In genomic region chr6:151808331-151809241, GRCh38 we compare ENCODE assay signal across 8 cellular contexts. TPM values are rescaled to one million over a fixed set of nuclear protein-coding genes. Genes with fewer than 3 reads are reported as not detected.
DNase-seq lines count a peak whose midpoint lies in the region; ATAC-seq and TF ChIP-seq lines count a peak whose summit lies in the region.

No MANE protein-coding gene starts in this region.

- peaks cover 12% of the 10 kb centered on the region for H3K4me1 Mint-ChIP-seq in CD8-positive, alpha-beta T cell (ENCODE audit: low read depth)
- H3K4me1 Mint-ChIP-seq in osteocyte (ENCODE audit: unreplicated experiment), result peaks cover 13% of the 10 kb centered on the region

- H3K9me3 Mint-ChIP-seq in CD8-positive, alpha-beta T cell, result no peaks in the 10 kb centered on the region
- H3K9me3 Mint-ChIP-seq in osteocyte (ENCODE audit: unreplicated experiment), result no peaks in the 10 kb centered on the region

- TF ChIP-seq POLR2A in esophagus squamous epithelium (IDR thresholded peaks at IDR 0.05), result no peak

- no peaks in the 10 kb centered on the region for H3K9me3 ChIP-seq in CD8-positive, alpha-beta T cell (ENCODE audit: low read length)
- H3K9me3 ChIP-seq in esophagus squamous epithelium, result no peaks in the 10 kb centered on the region

- POLR2A ChIA-PET in CD8-positive, alpha-beta T cell (lab: Charles Lee), result no interaction called here

- H3K36me3 Mint-ChIP-seq in CD8-positive, alpha-beta T cell, result no peaks in the 10 kb centered on the region
- H3K36me3 Mint-ChIP-seq in osteocyte (ENCODE audit: unreplicated experiment), result peaks cover 2% of the 10 kb centered on the region

- WGBS in esophagus squamous epithelium, 2 donors, result 18 to 38% methylated on average over 23 to 39 of the region's 67 CpGs

- no peak overlapping the region for H3K4me3 ChIP-seq in CD8-positive, alpha-beta T cell (ENCODE audit: low read depth, low read length)
- H3K4me3 ChIP-seq in esophagus squamous epithelium, result peak overlapping the region; percentile 34 to 63 (median 42)

- intact Hi-C loops in CD8-positive, alpha-beta T cell (cut with DNase I, micrococcal nuclease), result no loop called here
- intact Hi-C loops in esophagus squamous epithelium (cut with DNase I), result no loop called here

- H3K27ac ChIP-seq in CD8-positive, alpha-beta T cell (ENCODE audit: low read depth, low read length), result no peak overlapping the region
- H3K27ac ChIP-seq in esophagus squamous epithelium, result peak overlapping the region in 1 of 4 donors; percentile 3

- no peaks in the 10 kb centered on the region for H3K36me3 ChIP-seq in CD8-positive, alpha-beta T cell (ENCODE audit: insufficient read depth, low read length)
- no peaks in the 10 kb centered on the region for H3K36me3 ChIP-seq in esophagus squamous epithelium

- H3K27me3 ChIP-seq in CD8-positive, alpha-beta T cell (ENCODE audit: insufficient read depth, low read length), result peaks cover 9% of the 10 kb centered on the region
- peaks cover 0 to 83% (median 1%) of the 10 kb centered on the region in 4 donors for H3K27me3 ChIP-seq in esophagus squamous epithelium

- H3K27me3 Mint-ChIP-seq in CD8-positive, alpha-beta T cell (ENCODE audit: low read depth), result peaks cover 43% of the 10 kb centered on the region
- peaks cover 74% of the 10 kb centered on the region for H3K27me3 Mint-ChIP-seq in osteocyte (ENCODE audit: unreplicated experiment)

- TF ChIP-seq CTCF in CD8-positive, alpha-beta T cell (IDR thresholded peaks at IDR 0.05), result no peak
- TF ChIP-seq CTCF in esophagus squamous epithelium (IDR thresholded peaks at IDR 0.05) (no peak), osteocyte (IDR thresholded peaks at IDR 0.05) (no peak)

- DNase-seq in CD8-positive, alpha-beta T cell, result no peak
- DNase-seq in NCI-H1105 (lab: John Stamatoyannopoulos, UW) (peak; percentile 39), esophagus squamous epithelium (lab: John Stamatoyannopoulos, UW) (no peak), osteocyte (ENCODE audit: extremely low spot score, unreplicated experiment) (no peak), NOMO-1 treated with dmso at 0.1 percent for 144 hours (lab: John Stamatoyannopoulos, UW; ENCODE audit: unreplicated experiment) (no peak), left lobe of liver (ENCODE audit: low spot score) (no peak), COLO829 (ENCODE audit: low spot score) (no peak)

- H3K4me1 ChIP-seq in CD8-positive, alpha-beta T cell (ENCODE audit: insufficient read depth, low read length), result no peaks in the 10 kb centered on the region
- H3K4me1 ChIP-seq in esophagus squamous epithelium, result peaks cover 11 to 38% (median 11%) of the 10 kb centered on the region in 3 donors

- no peak for ATAC-seq in CD8-positive, alpha-beta T cell
- no peak for ATAC-seq in left lobe of liver
- no peak for ATAC-seq in GM21423 (IDR thresholded peaks at IDR 0.05; ENCODE audit: unreplicated experiment)

- no peak overlapping the region for H3K27ac Mint-ChIP-seq in CD8-positive, alpha-beta T cell
- H3K27ac Mint-ChIP-seq in osteocyte (ENCODE audit: unreplicated experiment), result no peak overlapping the region

- H3K4me3 Mint-ChIP-seq in CD8-positive, alpha-beta T cell, result peak overlapping the region; percentile 47
- H3K4me3 Mint-ChIP-seq in osteocyte (ENCODE audit: unreplicated experiment), result peak overlapping the region; percentile 70

- CTCF ChIA-PET in CD8-positive, alpha-beta T cell (lab: Charles Lee), result interaction anchor here (1.1 kb wide), 1 partner anchor 8 kb away, joined by 3 read pairs; no protein-coding TSS in a partner anchor

RNA-seq across cellular contexts. Expression of gene ESR1, which starts 1.1 kb away (rescaled TPM):
- total RNA-seq in CD8-positive, alpha-beta T cell, result 1 to 10 TPM; 1.6 TPM
- total RNA-seq in esophagus squamous epithelium (1 to 10 TPM in 1 of 4 donors, under 1 TPM in 2, not detected in 1; 0.40 to 1.1 (median 0.95) TPM), osteocyte (not detected in 2 replicates), left lobe of liver (13.8 TPM)
